9 cellular contexts compared by ENCODE assay signal in the genomic region with DNA sequence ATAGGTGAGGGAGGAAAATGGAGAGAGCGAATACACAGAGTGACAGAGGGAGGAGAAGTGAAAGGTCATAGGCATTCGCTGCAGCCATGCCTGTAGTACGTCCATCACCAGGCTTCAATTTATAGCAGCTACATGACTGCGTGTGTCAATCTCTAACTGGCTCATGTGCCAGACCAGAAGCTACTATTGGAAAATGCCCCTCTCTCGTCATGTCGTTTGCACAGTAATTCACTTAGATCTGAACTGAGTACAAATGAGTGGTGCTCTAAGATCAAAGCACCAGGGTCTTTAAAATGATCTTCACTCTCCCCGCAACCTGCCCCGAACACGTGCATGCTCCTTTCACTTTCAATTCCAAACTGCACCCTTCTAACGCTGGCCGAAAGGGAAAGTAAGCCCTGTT. TPM values are rescaled to one million over a fixed set of nuclear protein-coding genes. Genes with fewer than 3 reads are reported as not detected.
DNase-seq lines count a peak whose midpoint lies in the region; ATAC-seq, FAIRE-seq and TF ChIP-seq lines count a peak whose summit lies in the region.
"Had no signal": no experiment of that assay in that cellular context is flagged by ENCODE, and none has a peak within 500 bp of the region (broad histone marks: within the 10 kb centered on the region; RNA-seq: fewer than 3 reads in every experiment).

No MANE protein-coding gene starts in this region.

- no TSS peak for BruUV-seq in Calu3 (replicated peaks; lab: Mats Ljungman, UMichigan)
- BruUV-seq in K562 (replicated peaks; lab: Mats Ljungman, UMichigan), result no TSS peak

- no peak for TF ChIP-seq POLR2A in K562 (conservative IDR thresholded peaks at IDR 0.05)
- no peak for TF ChIP-seq POLR2A in spleen (IDR thresholded peaks at IDR 0.05)

- TF ChIP-seq RAD21 in K562 (CRISPR knock-in tag; conservative IDR thresholded peaks at IDR 0.05 in 1 of 2, IDR thresholded peaks at IDR 0.05 in 1 of 2), result no peak

- in situ Hi-C loops in K562 (cut with MboI), result no loop called here

- FAIRE-seq in K562 (lab: Jason Lieb, UNC), result no peak

- H3K9ac ChIP-seq in K562 (ENCODE audit: insufficient read depth in 1 of 2, low read depth in 2 of 2, low read length in 2 of 2), result no peak overlapping the region; a peak in 1 of 4 replicates

- H3K9me3 Mint-ChIP-seq in Calu3 (ENCODE audit: low read depth, unreplicated experiment) (peaks cover 4% of the 10 kb centered on the region), chondrocyte (ENCODE audit: low read depth) (peaks cover 33% of the 10 kb centered on the region)
- H3K9me3 Mint-ChIP-seq in T-helper 2 cell treated with Interferon-gamma antibody and Interleukin-4, amounts not matched to agents 5 μg/mL and 100 μg/mL, for 36 hours, result peaks cover 41% of the 10 kb centered on the region

- no peaks in the 10 kb centered on the region for H3K79me2 ChIP-seq in K562 (ENCODE audit: control insufficient read depth, insufficient read depth, low read length)

- H3K4me1 ChIP-seq in K562 (replicated peaks in 1 of 2; ENCODE audit: control insufficient read depth in 2 of 2, insufficient read depth in 2 of 2, low read length in 2 of 2) (no peaks in the 10 kb centered on the region), spleen (peaks cover 0 to 17% (median 0%) of the 10 kb centered on the region in 6 donors)

- CTCF ChIA-PET in Calu3 (lab: Charles Lee), result interaction anchor here (1.6 kb wide), 1 partner anchor 11 kb away, joined by 3 read pairs; no protein-coding TSS in a partner anchor
- CTCF ChIA-PET in K562 (lab: Yijun Ruan, JAX; ENCODE audit: low intra/inter-chr PET ratio), result no interaction called here

- H3K9me1 ChIP-seq in K562 (ENCODE audit: control insufficient read depth, insufficient read depth, low read length), result no peaks in the 10 kb centered on the region

- H3K36me3 ChIP-seq in K562 (ENCODE audit: control insufficient read depth, insufficient read depth, low read length) (no peaks in the 10 kb centered on the region), spleen (no peaks in the 10 kb centered on the region)

- H3K36me3 Mint-ChIP-seq in Calu3 (ENCODE audit: insufficient read depth, unreplicated experiment) (no peaks in the 10 kb centered on the region), chondrocyte (ENCODE audit: low read depth) (peaks cover 20% of the 10 kb centered on the region)
- peaks cover 28% of the 10 kb centered on the region for H3K36me3 Mint-ChIP-seq in T-helper 2 cell treated with Interferon-gamma antibody and Interleukin-4, amounts not matched to agents 5 μg/mL and 100 μg/mL, for 36 hours (ENCODE audit: low read depth)

- H3K4me1 Mint-ChIP-seq in Calu3 (ENCODE audit: low read depth, unreplicated experiment) (no peaks in the 10 kb centered on the region), chondrocyte (ENCODE audit: low read depth) (peaks cover 8% of the 10 kb centered on the region)
- H3K4me1 Mint-ChIP-seq in T-helper 2 cell treated with Interferon-gamma antibody and Interleukin-4, amounts not matched to agents 5 μg/mL and 100 μg/mL, for 36 hours (ENCODE audit: low read depth), result peaks cover 12% of the 10 kb centered on the region

- TF ChIP-seq EP300 in K562 (IDR thresholded peaks at IDR 0.05; ENCODE audit: low read length), result no peak

- WGBS in K562 (ENCODE audit: insufficient coverage, low coverage, missing lambda C conversion rate), result 2% methylated on average over 11 of the region's 11 CpGs
- WGBS in spleen, 5 donors, result 61 to 75% (median 69%) methylated on average over 11 of the region's 11 CpGs

- no peaks in the 10 kb centered on the region for H3K27me3 Mint-ChIP-seq in Calu3 (ENCODE audit: unreplicated experiment)
- H3K27me3 Mint-ChIP-seq in T-helper 2 cell treated with Interferon-gamma antibody and Interleukin-4, amounts not matched to agents 5 μg/mL and 100 μg/mL, for 36 hours (ENCODE audit: low read depth), result peaks cover 3% of the 10 kb centered on the region
- H3K27me3 Mint-ChIP-seq in chondrocyte (ENCODE audit: low read depth), result no peaks in the 10 kb centered on the region

- H4K20me1 ChIP-seq in K562 (replicated peaks; ENCODE audit: control insufficient read depth, insufficient read depth, low read length), result no peaks in the 10 kb centered on the region

- POLR2A ChIA-PET in K562 (lab: Yijun Ruan, JAX), result interaction anchor here (0.6 kb wide), 1 partner anchor 185 kb away, joined by 3 read pairs; no protein-coding TSS in a partner anchor

- peak overlapping the region; percentile 6; the same call in 1 of the 2 replicates for H3K4me2 ChIP-seq in K562 (ENCODE audit: insufficient read depth, low read length)

- intact Hi-C loops in Calu3 (cut with micrococcal nuclease; ENCODE audit: unreplicated experiment) (no loop called here), K562 (cut with micrococcal nuclease) (no loop called here), spleen (cut with DNase I; ENCODE audit: low total_unique reads) (no loop called here)

- TF ChIP-seq CTCF in Calu3 (IDR thresholded peaks at IDR 0.05; ENCODE audit: unreplicated experiment) (no peak), K562 (IDR thresholded peaks at IDR 0.05 in 2 of 3, conservative IDR thresholded peaks at IDR 0.05 in 1 of 3; ENCODE audit: insufficient read depth in 2 of 3, low read depth in 1 of 3, low read length in 3 of 3) (no peak), spleen (IDR thresholded peaks at IDR 0.05 in 8 of 11, conservative IDR thresholded peaks at IDR 0.05 in 3 of 11) (no peak), chondrocyte (IDR thresholded peaks at IDR 0.05) (no peak)

- H2AFZ ChIP-seq in K562 (ENCODE audit: low read depth, low read length), result 0 out of 2 replicates have a peak overlapping the region, but pooled peaks have one; percentile 44

- DNase-seq in Calu3 (no peak), K562 (ENCODE audit: extremely low read depth in 1 of 4, low spot score in 3 of 4) (no peak), spleen (no peak), chondrocyte (ENCODE audit: low spot score) (no peak), A172 (ENCODE audit: low spot score) (no peak), Ammon's horn (ENCODE audit: low spot score) (no peak)
- DNase-seq in T-helper 2 cell treated with Interferon-gamma antibody and Interleukin-4, amounts not matched to agents 5 μg/mL and 100 μg/mL, for 36 hours (ENCODE audit: low spot score), result no peak
- DNase-seq: NCI-H146 had no signal

- peaks cover 5% of the 10 kb centered on the region for H3K9me3 ChIP-seq in K562 (replicated peaks; ENCODE audit: control insufficient read depth, insufficient read depth, low read depth, low read length)
- H3K9me3 ChIP-seq in spleen, result peaks cover 8 to 45% (median 39%) of the 10 kb centered on the region in 8 donors

- no peak overlapping the region for H3K4me3 ChIP-seq in K562
- H3K4me3 ChIP-seq in spleen, result peak overlapping the region in 6 of 8 donors; percentile 2 to 59 (median 24)

- peak overlapping the region; percentile 27 for H3K4me3 Mint-ChIP-seq in Calu3 (ENCODE audit: low read depth, unreplicated experiment)
- H3K4me3 Mint-ChIP-seq in T-helper 2 cell treated with Interferon-gamma antibody and Interleukin-4, amounts not matched to agents 5 μg/mL and 100 μg/mL, for 36 hours, result peak overlapping the region; percentile 81
- no peak overlapping the region for H3K4me3 Mint-ChIP-seq in chondrocyte (ENCODE audit: unreplicated experiment)

- ATAC-seq in K562 (no peak), GM21717 (IDR thresholded peaks at IDR 0.05; ENCODE audit: unreplicated experiment) (no peak)

- no peak overlapping the region for H3K27ac ChIP-seq in K562 (ENCODE audit: extremely low read depth, low read depth, low read length)
- H3K27ac ChIP-seq in spleen, result peak overlapping the region in 5 of 8 donors; percentile 18 to 63 (median 56)

- H3K27me3 ChIP-seq in K562 (ENCODE audit: control insufficient read depth in 2 of 2, insufficient read depth in 2 of 2, low read length in 2 of 2), result peaks cover 7 to 24% of the 10 kb centered on the region in 2 experiments; a peak in 2 of 5 replicates
- H3K27me3 ChIP-seq in spleen (replicated peaks in 1 of 7), result no peaks in the 10 kb centered on the region

- no peak overlapping the region for H3K27ac Mint-ChIP-seq in Calu3 (ENCODE audit: unreplicated experiment)
- peak overlapping the region; percentile 84 for H3K27ac Mint-ChIP-seq in T-helper 2 cell treated with Interferon-gamma antibody and Interleukin-4, amounts not matched to agents 5 μg/mL and 100 μg/mL, for 36 hours
- H3K27ac Mint-ChIP-seq in chondrocyte (ENCODE audit: unreplicated experiment), result no peak overlapping the region

TF ChIP-seq in K562, 482 proteins besides CTCF, POLR2A, EP300 and RAD21 (continues in another document):
- TF ChIP-seq HDAC1 (IDR thresholded peaks at IDR 0.05) (no peak), SNRNP70 (optimal IDR thresholded peaks at IDR 0.05; ENCODE audit: low read depth, low read length) (no peak)

RNA-seq across cellular contexts. Expression of gene ADCY9, which starts 51.3 kb away (rescaled TPM):
- total RNA-seq in Calu3 (2022) (7.1 and 8.2 TPM in 2 replicates), K562 (2014; rRNA removed) (0.05 and 0.61 TPM in 2 replicates), K562 (2014; rRNA removed; fragmentation: Illumina TruSeq; extraction: Trizol) (0.18 and 0.19 TPM in 2 replicates), K562 (2015; rRNA removed; fragmentation: Illumina TruSeq; extraction: Trizol) (0.29 and 0.41 TPM in 2 replicates), K562 (2021) (0.27 and 0.31 TPM in 2 replicates), spleen (10 to 100 TPM in 5 of 7 donors, 1 to 10 TPM in 2; 8.3 to 23.0 (median 14.9) TPM), chondrocyte (22.6 to 31.9 TPM (median 31.6 TPM) in 3 replicates)
- 2.0 and 2.3 TPM in 2 replicates for total RNA-seq in K562 (2011; cell fraction: chromatin; rRNA removed; ENCODE audit: low replicate concordance)
- total RNA-seq in K562 (2011; cell fraction: nucleolus; rRNA removed), result 1.4 and 1.5 TPM in 2 replicates
- total RNA-seq in K562 (2011; cell fraction: nucleoplasm; rRNA removed), result 1.1 and 1.2 TPM in 2 replicates
- polyA plus RNA-seq in K562 (2011; rRNA removed) (0.17 and 0.49 TPM in 2 replicates), K562 (2014; fragmentation: Illumina TruSeq; extraction: Trizol) (0.15 and 0.24 TPM in 2 replicates), K562 (2014; fragmentation: Nextera tagmentation; extraction: Ambion mirVana) (under 1 TPM; 0.03 to 0.13 TPM), K562 (2014; rRNA removed) (0.09 TPM in 2 replicates), spleen (1 to 10 TPM in 2 of 3 donors, under 1 TPM in 1; 0.70 to 2.9 (median 1.2) TPM)
- polyA plus RNA-seq in K562 (2011; cell fraction: cytosol; rRNA removed), result 0.54 and 0.68 TPM in 2 replicates
- 1.1 and 1.6 TPM in 2 replicates for polyA plus RNA-seq in K562 (2011; cell fraction: nucleus; rRNA removed)
- 0.27 and 0.40 TPM in 2 replicates for polyA plus RNA-seq in K562 (2012)
- 1.1 and 1.2 TPM in 2 replicates for polyA minus RNA-seq in K562 (2011; rRNA and poly(A)+ RNA removed)
- 1.2 and 1.5 TPM in 2 replicates for polyA minus RNA-seq in K562 (2011; cell fraction: cytosol; rRNA and poly(A)+ RNA removed)
- 1.2 and 1.9 TPM in 2 replicates for polyA minus RNA-seq in K562 (2011; cell fraction: nucleus; rRNA and poly(A)+ RNA removed)
- total RNA-seq in A172 (2014; rRNA removed; shearing (Covaris generic)), result 13.4 and 16.0 TPM in 2 replicates
